In genomic region chr6:105763866-105764265, GRCh38 we compare ENCODE assay signal across 16 cellular contexts.
DNase-seq lines count a peak whose midpoint lies in the region; TF ChIP-seq lines count a peak whose summit lies in the region.
"Had no signal": no experiment of that assay in that cellular context is flagged by ENCODE, and none has a peak within 500 bp of the region (broad histone marks: within the 10 kb centered on the region; RNA-seq: fewer than 3 reads in every experiment).

No MANE protein-coding gene starts in this region.

- no peaks in the 10 kb centered on the region for H3K9me2 ChIP-seq in GM23248 (ENCODE audit: insufficient read depth)
- H3K9me2 ChIP-seq: SK-N-SH had no signal

- H3K79me2 ChIP-seq in GM23248 (ENCODE audit: insufficient read depth) (no peaks in the 10 kb centered on the region), osteoblast (ENCODE audit: insufficient read depth, low read length) (no peaks in the 10 kb centered on the region)

- intact Hi-C loops in esophagus muscularis mucosa (cut with DNase I), result no loop called here

- TF ChIP-seq CTCF in esophagus muscularis mucosa (IDR thresholded peaks at IDR 0.05), result no peak
- no peak for TF ChIP-seq CTCF in osteoblast (IDR thresholded peaks at IDR 0.05; ENCODE audit: extremely low read depth, low read depth, low read length)
- TF ChIP-seq CTCF in osteocyte (IDR thresholded peaks at IDR 0.05), result no peak

- H3K27me3 ChIP-seq in GM23248 (replicated peaks; ENCODE audit: insufficient read depth), result no peaks in the 10 kb centered on the region
- H3K27me3 ChIP-seq in esophagus muscularis mucosa, result no peaks in the 10 kb centered on the region
- no peaks in the 10 kb centered on the region for H3K27me3 ChIP-seq in osteoblast (ENCODE audit: insufficient read depth, low read length)
- H3K27me3 ChIP-seq: MG63 had no signal

- H3K4me1 ChIP-seq in GM23248 (ENCODE audit: insufficient read depth) (peaks cover 28% of the 10 kb centered on the region), esophagus muscularis mucosa (no peaks in the 10 kb centered on the region), osteoblast (ENCODE audit: insufficient read depth, low read length) (peaks cover 27% of the 10 kb centered on the region)

- DNase-seq in GM23248, result no peak
- peak; percentile 35 for DNase-seq in RPMI7951 (ENCODE audit: low read depth)
- peak; percentile 29 for DNase-seq in esophagus muscularis mucosa (ENCODE audit: extremely low spot score)
- no peak for DNase-seq in osteoblast (ENCODE audit: insufficient read length, low spot score, missing footprints)
- no peak for DNase-seq in SIG-M5 (lab: John Stamatoyannopoulos, UW)
- no peak for DNase-seq in osteocyte (ENCODE audit: extremely low spot score, unreplicated experiment)
- DNase-seq in stimulated activated CD8-positive, alpha-beta memory T cell treated with anti-CD3 and anti-CD28 coated beads, Interleukin-4, amount 100 ng/mL, for 48 hours, result no peak
- DNase-seq: H9; KBM-7; NCI-H2029; NCI-H446 treated with DMSO at 0.1 percent for 48 hours; NCI-H526; NCI-H82; NK-92 treated with Interleukin-12 subunit alpha and Interleukin-12 subunit beta, amount 100 ng/mL, for 24 hours; SK-N-SH had no signal

- no peaks in the 10 kb centered on the region for H3K36me3 ChIP-seq in GM23248 (ENCODE audit: low read depth)
- H3K36me3 ChIP-seq in esophagus muscularis mucosa, result no peaks in the 10 kb centered on the region
- no peaks in the 10 kb centered on the region for H3K36me3 ChIP-seq in osteoblast (ENCODE audit: insufficient read depth, low read length)
- H3K36me3 ChIP-seq: MG63 had no signal

- peak overlapping the region; percentile 13 for H3K4me2 ChIP-seq in GM23248 (ENCODE audit: unreplicated experiment)
- peak overlapping the region; percentile 31 for H3K4me2 ChIP-seq in osteoblast (ENCODE audit: insufficient read depth, low read length)
- H3K4me2 ChIP-seq: SK-N-SH had no signal

- H2AFZ ChIP-seq in GM23248 (no peak overlapping the region), osteoblast (ENCODE audit: low read length) (no peak overlapping the region)

- H3K27ac ChIP-seq in GM23248 (peak overlapping the region; percentile 78), esophagus muscularis mucosa (replicated peaks in 1 of 4) (no peak overlapping the region), osteoblast (ENCODE audit: low read depth, low read length) (peak overlapping the region; percentile 80)

- in situ Hi-C loops in GM23248 (cut with MboI), result no loop called here

- no peak for TF ChIP-seq EP300 in esophagus muscularis mucosa (IDR thresholded peaks at IDR 0.05)

- H3K27me3 Mint-ChIP-seq in osteocyte (ENCODE audit: unreplicated experiment), result peaks cover 2% of the 10 kb centered on the region

- no peak for TF ChIP-seq POLR2A in esophagus muscularis mucosa (IDR thresholded peaks at IDR 0.05; ENCODE audit: low read depth)

- H3K9me3 Mint-ChIP-seq in osteocyte (ENCODE audit: unreplicated experiment), result no peaks in the 10 kb centered on the region
- H3K9me3 Mint-ChIP-seq: H9 had no signal

- H3K27ac Mint-ChIP-seq in osteocyte (ENCODE audit: unreplicated experiment), result no peak overlapping the region
- H3K27ac Mint-ChIP-seq: H9 had no signal

- no peaks in the 10 kb centered on the region for H3K9me3 ChIP-seq in GM23248 (ENCODE audit: low read depth)
- no peaks in the 10 kb centered on the region for H3K9me3 ChIP-seq in esophagus muscularis mucosa
- H3K9me3 ChIP-seq in osteoblast (ENCODE audit: low read depth, low read length), result no peaks in the 10 kb centered on the region
- H3K9me3 ChIP-seq: MG63, SK-N-SH had no signal

- peaks cover 18% of the 10 kb centered on the region; the same call in 1 of the 2 replicates for H3F3A ChIP-seq in GM23248 (ENCODE audit: insufficient read depth)

- no peak overlapping the region for H3K4me3 Mint-ChIP-seq in osteocyte (ENCODE audit: unreplicated experiment)
- H3K4me3 Mint-ChIP-seq: H9 had no signal

- WGBS in GM23248 (ENCODE audit: low coverage in 1 of 2, low lambda C conversion rate in 2 of 2, missing lambda C conversion rate in 2 of 2), 2 experiments, result 100% methylated on average over 2 of the region's 2 CpGs
- WGBS in esophagus muscularis mucosa, result 84% methylated on average over 2 of the region's 2 CpGs

- no peak overlapping the region for H3K9ac ChIP-seq in GM23248
- H3K9ac ChIP-seq: SK-N-SH had no signal

- peaks cover 6% of the 10 kb centered on the region for H3K4me1 Mint-ChIP-seq in osteocyte (ENCODE audit: unreplicated experiment)

- H4K20me1 ChIP-seq in GM23248 (ENCODE audit: insufficient read depth) (no peaks in the 10 kb centered on the region), osteoblast (ENCODE audit: insufficient read depth, low read length) (no peaks in the 10 kb centered on the region)

- H3K36me3 Mint-ChIP-seq in osteocyte (ENCODE audit: unreplicated experiment), result no peaks in the 10 kb centered on the region

- no peak overlapping the region for H3K4me3 ChIP-seq in GM23248
- no peak overlapping the region for H3K4me3 ChIP-seq in esophagus muscularis mucosa
- H3K4me3 ChIP-seq in osteoblast (ENCODE audit: insufficient read depth, low read length), result no peak overlapping the region
- H3K4me3 ChIP-seq: MG63 had no signal

Comparison
In these comparisons a context has a peak if more than half of its experiments do, and no peak if none do; other contexts are left out.
1. DNase-seq: peak in RPMI7951 (single experiment) and esophagus muscularis mucosa (single experiment); none in GM23248 (single experiment), osteoblast (single experiment), SIG-M5 (single experiment), osteocyte (single experiment) and stimulated activated CD8-positive, alpha-beta memory T cell treated with anti-CD3 and anti-CD28 coated beads, Interleukin-4, amount 100 ng/mL, for 48 hours (single experiment).
2. H3K27ac ChIP-seq: peak in GM23248 (single experiment) and osteoblast (single experiment); none in esophagus muscularis mucosa (0 of 4).